In genomic region chr14:104573930-104574329, GRCh38 we compare ENCODE assay signal across 23 cellular contexts. TPM values are rescaled to one million over a fixed set of nuclear protein-coding genes. Genes with fewer than 3 reads are reported as not detected.
DNase-seq lines count a peak whose midpoint lies in the region; ATAC-seq, FAIRE-seq and TF ChIP-seq lines count a peak whose summit lies in the region.
"Had no signal": no experiment of that assay in that cellular context is flagged by ENCODE, and none has a peak within 500 bp of the region (broad histone marks: within the 10 kb centered on the region; RNA-seq: fewer than 3 reads in every experiment).

No MANE protein-coding gene starts in this region.

- H4K20me1 ChIP-seq in astrocyte (ENCODE audit: insufficient read depth, low read length): no peaks in the 10 kb centered on the region

- H3K9me3 ChIP-seq in HEK293 (ENCODE audit: control insufficient read depth, insufficient read depth, low read depth, low read length) (no peaks in the 10 kb centered on the region), astrocyte (ENCODE audit: insufficient read depth, low read depth, low read length) (no peaks in the 10 kb centered on the region), heart right ventricle (no peaks in the 10 kb centered on the region), sigmoid colon (no peaks in the 10 kb centered on the region)
- H3K9me3 ChIP-seq: Peyer's patch had no signal

- no peak overlapping the region for H3K4me3 ChIP-seq in HEK293 (ENCODE audit: low read depth, low read length)
- no peak overlapping the region for H3K4me3 ChIP-seq in astrocyte (ENCODE audit: insufficient read depth, low read depth, low read length)
- H3K4me3 ChIP-seq in heart right ventricle: no peak overlapping the region
- H3K4me3 ChIP-seq in sigmoid colon: no peak overlapping the region
- H3K4me3 ChIP-seq: Peyer's patch had no signal

- no peak for FAIRE-seq in astrocyte (lab: Jason Lieb, UNC)
- FAIRE-seq: D721Med, HepG2 had no signal

- 32 to 44% methylated on average over 9 of the region's 9 CpGs for WGBS in heart right ventricle, 2 donors
- WGBS in sigmoid colon, 2 donors: 60% methylated on average over 9 of the region's 9 CpGs

- H3K27me3 Mint-ChIP-seq in astrocyte (ENCODE audit: low read depth, unreplicated experiment) (peaks cover 38% of the 10 kb centered on the region), nephron (ENCODE audit: low read depth) (peaks cover 25% of the 10 kb centered on the region)
- peaks cover 0 to 9% (median 0%) of the 10 kb centered on the region in 5 donors for H3K27me3 Mint-ChIP-seq in naive thymus-derived CD8-positive, alpha-beta T cell

- CTCF ChIA-PET in HEK293 (lab: Yijun Ruan, JAX): interaction anchor here (1.8 kb wide), 2 partner anchors 10 to 498 kb away, joined by 5 to 8 read pairs; no protein-coding TSS in a partner anchor

- H3K4me1 ChIP-seq in HEK293 (ENCODE audit: control insufficient read depth, insufficient read depth, low read length) (no peaks in the 10 kb centered on the region), astrocyte (ENCODE audit: insufficient read depth, low read length) (no peaks in the 10 kb centered on the region), heart right ventricle (peaks cover 0 to 39% (median 23%) of the 10 kb centered on the region in 9 donors), sigmoid colon (peaks cover 0 to 1% (median 0%) of the 10 kb centered on the region in 4 donors)

- no peak for TF ChIP-seq EP300 in sigmoid colon (IDR thresholded peaks at IDR 0.05)

- intact Hi-C loops in heart right ventricle (cut with DNase I) (loop anchor here in 2 of 10 donors (5.0 to 10.0 kb wide), 2 partner anchors 482 to 499 kb away; no protein-coding TSS in a partner anchor), sigmoid colon (cut with DNase I) (no loop called here)

- no peak overlapping the region for H2AFZ ChIP-seq in astrocyte (ENCODE audit: low read depth, low read length)

- ATAC-seq in heart right ventricle: peak in 7 of 8 donors; percentile 32 to 68 (median 52)
- no peak for ATAC-seq in naive thymus-derived CD8-positive, alpha-beta T cell
- ATAC-seq: HepG2 had no signal

- no peaks in the 10 kb centered on the region for H3K79me2 ChIP-seq in astrocyte (ENCODE audit: insufficient read depth, low read length)

- TF ChIP-seq CTCF in HEK293 (tag by site-specific recombination; IDR thresholded peaks at IDR 0.05) (no peak), astrocyte (IDR thresholded peaks at IDR 0.05; ENCODE audit: insufficient read depth, low read depth, low read length) (no peak), heart right ventricle (IDR thresholded peaks at IDR 0.05) (no peak), nephron (IDR thresholded peaks at IDR 0.05; ENCODE audit: unreplicated experiment in 3 of 3) (no peak), sigmoid colon (IDR thresholded peaks at IDR 0.05) (no peak)

- H3K27ac ChIP-seq in HEK293 (ENCODE audit: extremely low read depth, low read depth, low read length) (no peak overlapping the region), astrocyte (ENCODE audit: low read depth, low read length) (no peak overlapping the region), heart right ventricle (peak overlapping the region in 1 of 10 donors; percentile 10), sigmoid colon (no peak overlapping the region)
- H3K27ac ChIP-seq: Peyer's patch had no signal

- POLR2A ChIA-PET in HEK293 (lab: Yijun Ruan, JAX): no interaction called here
- POLR2A ChIA-PET in naive thymus-derived CD8-positive, alpha-beta T cell (lab: Charles Lee): no interaction called here

- H3K9me3 Mint-ChIP-seq in astrocyte (ENCODE audit: unreplicated experiment): no peaks in the 10 kb centered on the region
- no peaks in the 10 kb centered on the region for H3K9me3 Mint-ChIP-seq in nephron
- no peaks in the 10 kb centered on the region for H3K9me3 Mint-ChIP-seq in naive thymus-derived CD8-positive, alpha-beta T cell

- no peak for TF ChIP-seq POLR2A in sigmoid colon (IDR thresholded peaks at IDR 0.05)

- H3K36me3 Mint-ChIP-seq in astrocyte (ENCODE audit: low read depth, unreplicated experiment): no peaks in the 10 kb centered on the region
- H3K36me3 Mint-ChIP-seq in nephron (ENCODE audit: low read depth): no peaks in the 10 kb centered on the region
- no peaks in the 10 kb centered on the region for H3K36me3 Mint-ChIP-seq in naive thymus-derived CD8-positive, alpha-beta T cell
- H3K36me3 Mint-ChIP-seq: CD4-positive, alpha-beta memory T cell had no signal

- H3K36me3 ChIP-seq in HEK293 (ENCODE audit: control insufficient read depth in 2 of 2, insufficient read depth in 1 of 2, low read length in 2 of 2) (no peaks in the 10 kb centered on the region), astrocyte (ENCODE audit: insufficient read depth, low read length) (no peaks in the 10 kb centered on the region), heart right ventricle (no peaks in the 10 kb centered on the region), sigmoid colon (no peaks in the 10 kb centered on the region)
- H3K36me3 ChIP-seq: Peyer's patch had no signal

- H3K4me3 Mint-ChIP-seq in astrocyte (ENCODE audit: unreplicated experiment) (no peak overlapping the region), nephron (peak overlapping the region in 2 of 3 experiments; percentile 46 to 68)
- no peak overlapping the region for H3K4me3 Mint-ChIP-seq in naive thymus-derived CD8-positive, alpha-beta T cell
- H3K4me3 Mint-ChIP-seq: CD4-positive, alpha-beta memory T cell had no signal

- no peaks in the 10 kb centered on the region for H3K27me3 ChIP-seq in astrocyte (ENCODE audit: insufficient read depth, low read length)
- H3K27me3 ChIP-seq in heart right ventricle: peaks cover 0 to 38% (median 30%) of the 10 kb centered on the region in 7 donors
- peaks cover 2 to 44% (median 14%) of the 10 kb centered on the region in 3 donors for H3K27me3 ChIP-seq in sigmoid colon
- H3K27me3 ChIP-seq: Peyer's patch had no signal

- DNase-seq in astrocyte (ENCODE audit: low read depth) (no peak), heart right ventricle (peak in 1 of 2 donors; percentile 54), sigmoid colon (no peak), DMS 273 treated with DMSO at 0.1 percent for 48 hours (lab: John Stamatoyannopoulos, UW) (no peak), Kasumi-1 (lab: John Stamatoyannopoulos, UW) (no peak)
- DNase-seq in naive thymus-derived CD8-positive, alpha-beta T cell: no peak
- DNase-seq: ACHN; CD4-positive, alpha-beta memory T cell; DND-41; GF-D8; H7; Karpas-422; NCI-H1105 treated with DMSO at 0.1 percent for 48 hours; NCI-H187; NCI-H2171; NCI-H446 treated with DMSO at 0.1 percent for 48 hours; NCI-H774; Peyer's patch; SHP77 treated with DMSO at 0.1 percent for 48 hours had no signal

- H3K4me2 ChIP-seq in astrocyte (ENCODE audit: low read length): no peak overlapping the region

- H3K27ac Mint-ChIP-seq in astrocyte (ENCODE audit: unreplicated experiment) (peak overlapping the region; percentile 53), nephron (peak overlapping the region; percentile 82 to 98 (median 95))
- no peak overlapping the region for H3K27ac Mint-ChIP-seq in naive thymus-derived CD8-positive, alpha-beta T cell
- H3K27ac Mint-ChIP-seq: CD4-positive, alpha-beta memory T cell had no signal

- H3K4me1 Mint-ChIP-seq in astrocyte (ENCODE audit: low read depth, unreplicated experiment): no peaks in the 10 kb centered on the region
- H3K4me1 Mint-ChIP-seq in nephron: peaks cover 42% of the 10 kb centered on the region
- no peaks in the 10 kb centered on the region for H3K4me1 Mint-ChIP-seq in naive thymus-derived CD8-positive, alpha-beta T cell
- H3K4me1 Mint-ChIP-seq: CD4-positive, alpha-beta memory T cell had no signal

- H3K9ac ChIP-seq in astrocyte (ENCODE audit: low read length): no peak overlapping the region

TF ChIP-seq in HEK293, 187 proteins besides CTCF, POLR2A, EP300 and RAD21:
- TF ChIP-seq ZIC2 (tag by site-specific recombination; IDR thresholded peaks at IDR 0.05) (peak; percentile 39; the same call in 1 of the 2 replicates), ZFHX2 (tag by site-specific recombination; conservative IDR thresholded peaks at IDR 0.05) (peak; percentile 35; the same call in 1 of the 2 replicates), BCL11B (tag by site-specific recombination; IDR thresholded peaks at IDR 0.05; ENCODE audit: low read depth) (no peak)

RNA-seq across cellular contexts. Expression of gene C14orf180, which starts 5.6 kb away (rescaled TPM):
- not detected in 2 replicates for total RNA-seq in astrocyte
- total RNA-seq in heart right ventricle: 100 to 1,000 TPM in 1 of 10 donors, 10 to 100 TPM in 9; 55.0 to 124 (median 75.1) TPM
- polyA plus RNA-seq in heart right ventricle: 100 to 1,000 TPM in 1 of 2 donors, 10 to 100 TPM in 1; 13.8 to 139 TPM
- 1 to 10 TPM in 1 of 4 donors, under 1 TPM in 2, not detected in 1; 0.16 to 5.0 (median 0.55) TPM for total RNA-seq in sigmoid colon
- 1 to 10 TPM in 1 of 3 donors, under 1 TPM in 2; 0.46 to 1.6 (median 0.60) TPM for polyA plus RNA-seq in sigmoid colon
- total RNA-seq in naive thymus-derived CD8-positive, alpha-beta T cell: not detected
- not detected for polyA plus RNA-seq in naive thymus-derived CD8-positive, alpha-beta T cell
- total RNA-seq: CD4-positive, alpha-beta memory T cell; H7; HepG2 had no signal
- polyA plus RNA-seq: CD4-positive, alpha-beta memory T cell; HepG2 had no signal

RNA-seq across cellular contexts. Expression of gene TMEM179, which starts 30.6 kb away (rescaled TPM):
- total RNA-seq in astrocyte (0.75 and 0.82 TPM in 2 replicates), heart right ventricle (1 to 10 TPM in 1 of 10 donors, under 1 TPM in 4, not detected in 5; 0.34 to 1.0 (median 0.42) TPM), sigmoid colon (1 to 10 TPM; 1.4 to 5.4 (median 2.8) TPM)
- polyA plus RNA-seq in heart right ventricle (under 1 TPM; 0.17 to 0.22 TPM), sigmoid colon (1 to 10 TPM in 1 of 3 donors, not detected in 2; 4.2 TPM)
- total RNA-seq in naive thymus-derived CD8-positive, alpha-beta T cell: not detected
- not detected for polyA plus RNA-seq in naive thymus-derived CD8-positive, alpha-beta T cell
- total RNA-seq: CD4-positive, alpha-beta memory T cell; HepG2 had no signal
- polyA plus RNA-seq: CD4-positive, alpha-beta memory T cell; HepG2 had no signal

Comparison
In these comparisons a context has a peak if more than half of its experiments do, and no peak if none do; other contexts are left out.
1. H3K27ac Mint-ChIP-seq: peak in astrocyte (single experiment) and nephron (3 of 3); none in naive thymus-derived CD8-positive, alpha-beta T cell (0 of 10).
2. H3K4me3 Mint-ChIP-seq: peak in nephron (2 of 3); none in astrocyte (single experiment) and naive thymus-derived CD8-positive, alpha-beta T cell (0 of 10).
3. ATAC-seq: peak in heart right ventricle (7 of 8); none in naive thymus-derived CD8-positive, alpha-beta T cell (0 of 2).
4. RNA of gene C14orf180, which starts 5.6 kb away (total RNA-seq): 55.0 to 124 TPM in heart right ventricle; 0.16 to 5.0 TPM in sigmoid colon, not detected in astrocyte and not detected in naive thymus-derived CD8-positive, alpha-beta T cell; every median in the first group is over 4 times any median in the second.